Comparison of ENCODE assay signal across 10 cellular contexts in the genomic region with DNA sequence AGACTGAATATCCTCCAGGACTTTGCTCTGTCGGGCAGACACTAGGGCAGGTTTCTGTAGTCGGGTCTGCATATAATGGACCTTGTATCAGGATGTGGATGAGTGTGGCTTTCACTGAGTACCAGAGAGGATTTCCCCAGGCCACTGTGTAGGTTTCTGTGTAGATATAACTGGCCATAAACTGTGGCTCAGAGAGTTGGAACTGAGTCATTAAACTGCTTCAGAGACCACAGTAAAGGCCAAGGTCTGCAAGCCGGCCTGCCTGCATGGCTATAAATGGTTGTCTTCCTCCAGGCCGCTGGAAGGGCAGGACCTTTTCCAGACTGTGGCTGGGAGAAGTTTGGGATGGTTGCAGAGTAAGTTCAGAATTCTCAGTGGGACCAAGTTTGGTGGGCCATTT. TPM values are rescaled to one million over a fixed set of nuclear protein-coding genes. Genes with fewer than 3 reads are reported as not detected.
DNase-seq lines count a peak whose midpoint lies in the region; ATAC-seq, FAIRE-seq and TF ChIP-seq lines count a peak whose summit lies in the region.
"Had no signal": no experiment of that assay in that cellular context is flagged by ENCODE, and none has a peak within 500 bp of the region (broad histone marks: within the 10 kb centered on the region; RNA-seq: fewer than 3 reads in every experiment).

No MANE protein-coding gene starts in this region.

- 95% methylated on average over 4 of the region's 4 CpGs for WGBS in esophagus muscularis mucosa

- H3K9me3 ChIP-seq in esophagus muscularis mucosa = no peaks in the 10 kb centered on the region

- H3K36me3 ChIP-seq in esophagus muscularis mucosa = peaks cover 7 to 34% (median 22%) of the 10 kb centered on the region in 4 donors

- no peak for TF ChIP-seq EP300 in esophagus muscularis mucosa (IDR thresholded peaks at IDR 0.05)

- TF ChIP-seq CTCF in esophagus muscularis mucosa (IDR thresholded peaks at IDR 0.05) = no peak

- H3K4me1 ChIP-seq in esophagus muscularis mucosa = no peaks in the 10 kb centered on the region
- H3K4me1 ChIP-seq: BLaER1 had no signal

- intact Hi-C loops in esophagus muscularis mucosa (cut with DNase I) = no loop called here

- H3K4me3 ChIP-seq in esophagus muscularis mucosa = no peak overlapping the region
- H3K4me3 ChIP-seq: BLaER1 had no signal

- TF ChIP-seq POLR2A in GM12891 (IDR thresholded peaks at IDR 0.05; ENCODE audit: low read depth, low read length) = no peak
- TF ChIP-seq POLR2A in esophagus muscularis mucosa (IDR thresholded peaks at IDR 0.05; ENCODE audit: low read depth) = no peak

- H3K27me3 ChIP-seq in esophagus muscularis mucosa = no peaks in the 10 kb centered on the region
- H3K27me3 ChIP-seq: BLaER1 had no signal

- no peak overlapping the region for H3K27ac ChIP-seq in esophagus muscularis mucosa (replicated peaks in 1 of 4)
- H3K27ac ChIP-seq: BLaER1 had no signal

- peak; percentile 48 for FAIRE-seq in GM12891 (lab: Jason Lieb, UNC)

- DNase-seq in GM12891 (ENCODE audit: insufficient read length, low spot score) = no peak
- peak; percentile 86 for DNase-seq in esophagus muscularis mucosa (ENCODE audit: extremely low spot score)
- no peak for DNase-seq in NCI-H69 (lab: John Stamatoyannopoulos, UW)
- DNase-seq in T1000 (lab: John Stamatoyannopoulos, UW) = no peak
- no peak for DNase-seq in activated naive CD4-positive, alpha-beta T cell treated with anti-CD3 and anti-CD28 coated beads, Interleukin-2, amount 50 U/mL, for 16 hours
- DNase-seq in T-helper 9 cell = no peak
- DNase-seq: small intestine had no signal

- ATAC-seq in GM19467 (IDR thresholded peaks at IDR 0.05; ENCODE audit: unreplicated experiment) = peak; percentile 63
- peak; percentile 81 for ATAC-seq in HG03064 (IDR thresholded peaks at IDR 0.05; ENCODE audit: low read depth, unreplicated experiment)

TF ChIP-seq in GM12891, 5 proteins besides CTCF, POLR2A, EP300 and RAD21:
- TF ChIP-seq SPI1 (IDR thresholded peaks at IDR 0.05; ENCODE audit: low read depth, low read length) (no peak), POLR2AphosphoS5 (IDR thresholded peaks at IDR 0.05; ENCODE audit: low read depth, low read length) (no peak), TAF1 (IDR thresholded peaks at IDR 0.05; ENCODE audit: low read depth, low read length) (no peak), POU2F2 (IDR thresholded peaks at IDR 0.05; ENCODE audit: low read depth, low read length) (0 out of 2 replicates have a peak, but pooled peaks have one; percentile 17)
TF ChIP-seq in GM12891: peak in this region for 1.

RNA-seq across cellular contexts. Expression of gene ZNF92, which starts 16.9 kb away (rescaled TPM):
- polyA plus RNA-seq in GM12891 (2012; ENCODE audit: low read depth, missing spikeins) = 7.5 TPM
- total RNA-seq in esophagus muscularis mucosa = 1 to 10 TPM; 3.2 to 5.1 (median 3.7) TPM
